ENCODE assay signal across 20 cellular contexts in genomic region chr2:226116346-226116745, GRCh38.
"Had no signal": no experiment of that assay in that cellular context is flagged by ENCODE, and none has a peak within 500 bp of the region (broad histone marks: within the 10 kb centered on the region; RNA-seq: fewer than 3 reads in every experiment).

No MANE protein-coding gene starts in this region.

- H3K4me1 Mint-ChIP-seq: activated naive CD8-positive, alpha-beta T cell treated with anti-CD3 and anti-CD28 coated beads, Interleukin-2, amount 10 ng/mL, durations not matched to agents 7 days and 5 days; central memory CD8-positive, alpha-beta T cell had no signal

- H3K27ac ChIP-seq: colonic mucosa, left lung, transverse colon, vagina, WERI-Rb-1 had no signal

- H3K36me3 ChIP-seq: colonic mucosa, left lung, transverse colon, vagina, WERI-Rb-1 had no signal

- H3K27me3 ChIP-seq: colonic mucosa, left lung, transverse colon, vagina had no signal

- H3K9me3 Mint-ChIP-seq: activated naive CD8-positive, alpha-beta T cell treated with anti-CD3 and anti-CD28 coated beads, Interleukin-2, amount 10 ng/mL, durations not matched to agents 7 days and 5 days; central memory CD8-positive, alpha-beta T cell had no signal

- ATAC-seq: left lung; stimulated activated naive CD8-positive, alpha-beta T cell treated with anti-CD3 and anti-CD28 coated beads, Interleukin-15, Interleukin-2, amounts not matched to agents 100 U/mL and 50 U/mL, for 24 hours had no signal

- H3K36me3 Mint-ChIP-seq: activated naive CD8-positive, alpha-beta T cell treated with anti-CD3 and anti-CD28 coated beads, Interleukin-2, amount 10 ng/mL, durations not matched to agents 7 days and 5 days; brain had no signal

- H3K4me1 ChIP-seq: colonic mucosa, transverse colon had no signal

- H3K4me3 ChIP-seq: colonic mucosa, left lung, transverse colon, vagina had no signal

- DNase-seq: activated CD4-positive, alpha-beta T cell treated with anti-CD3 and anti-CD28 coated beads, Interleukin-2, amount 50 U/mL, for 48 hours; activated naive CD4-positive, alpha-beta T cell; activated naive CD8-positive, alpha-beta T cell treated with anti-CD3 and anti-CD28 coated beads, Interleukin-2, amount 10 ng/mL, durations not matched to agents 7 days and 5 days; activated T-cell treated with anti-CD3 and anti-CD28 coated beads for 4 hours; amygdala; colonic mucosa; endodermal cell; foreskin melanocyte; glutamatergic neuron; hypothalamus; left lung; stimulated activated CD4-positive, alpha-beta T cell treated with anti-CD3 and anti-CD28 coated beads, Interleukin-2, amount 100 ng/mL, for 24 hours; stimulated activated naive CD8-positive, alpha-beta T cell treated with anti-CD3 and anti-CD28 coated beads, Interleukin-15, Interleukin-2, amounts not matched to agents 100 U/mL and 50 U/mL, for 24 hours; T-helper 2 cell; transverse colon; WERI-Rb-1 had no signal

- H3K27ac Mint-ChIP-seq: activated naive CD8-positive, alpha-beta T cell treated with anti-CD3 and anti-CD28 coated beads, Interleukin-2, amount 10 ng/mL, durations not matched to agents 7 days and 5 days; brain; progenitor cell of endocrine pancreas had no signal

- H3K4me3 Mint-ChIP-seq: activated naive CD8-positive, alpha-beta T cell treated with anti-CD3 and anti-CD28 coated beads, Interleukin-2, amount 10 ng/mL, durations not matched to agents 7 days and 5 days; brain; central memory CD8-positive, alpha-beta T cell; endodermal cell had no signal

- H3K9me3 ChIP-seq: colonic mucosa, left lung, transverse colon, vagina had no signal
